Comparison of ENCODE assay signal across 1 cellular context in genomic region chr19:58499021-58499927, GRCh38.
TF ChIP-seq lines count a peak whose summit lies in the region.

No MANE protein-coding gene starts in this region.

TF ChIP-seq in K562, 482 proteins besides CTCF, POLR2A, EP300 and RAD21 (continued from another document and continues in another):
- TF ChIP-seq ZBTB11 (CRISPR knock-in tag; IDR thresholded peaks at IDR 0.05) (peak; percentile 97 to 100 (median 98)), ZNF24 (IDR thresholded peaks at IDR 0.05) (peak; percentile 81), ZNF586 (CRISPR knock-in tag; conservative IDR thresholded peaks at IDR 0.05) (no peak), ZNF445 (CRISPR knock-in tag; IDR thresholded peaks at IDR 0.05; ENCODE audit: low read depth) (no peak), ZNF766 (CRISPR knock-in tag; conservative IDR thresholded peaks at IDR 0.05) (no peak), TEAD4 (IDR thresholded peaks at IDR 0.05; ENCODE audit: low read length) (peak; percentile 56), TEAD4 (CRISPR knock-in tag; IDR thresholded peaks at IDR 0.05; ENCODE audit: borderline replicate concordance) (no peak), ESRRB (CRISPR knock-in tag; IDR thresholded peaks at IDR 0.05; ENCODE audit: borderline replicate concordance) (0 out of 2 replicates have a peak, but pooled peaks have one; percentile 11), BRF2 (IDR thresholded peaks at IDR 0.05; ENCODE audit: borderline replicate concordance, insufficient read depth, insufficient read length) (no peak), ZNF134 (CRISPR knock-in tag; conservative IDR thresholded peaks at IDR 0.05) (no peak), RAD51 (IDR thresholded peaks at IDR 0.05; ENCODE audit: borderline replicate concordance, low read depth) (no peak), ZNF140 (CRISPR knock-in tag; IDR thresholded peaks at IDR 0.05) (no peak), HBP1 (CRISPR knock-in tag; IDR thresholded peaks at IDR 0.05) (peak; percentile 79; the same call in 1 of the 2 replicates), SMAD1 (IDR thresholded peaks at IDR 0.05; ENCODE audit: low read depth, low read length, partially characterized antibody) (peak; percentile 53), LEF1 (IDR thresholded peaks at IDR 0.05) (peak; percentile 33; the same call in 1 of the 2 replicates), TSHZ1 (CRISPR knock-in tag; IDR thresholded peaks at IDR 0.05) (no peak), NRF1 (conservative IDR thresholded peaks at IDR 0.05 in 1 of 2, IDR thresholded peaks at IDR 0.05 in 1 of 2) (peak; percentile 67 to 77), BRF1 (IDR thresholded peaks at IDR 0.05; ENCODE audit: borderline replicate concordance, extremely low read depth, insufficient read length) (no peak), HMGN3 (IDR thresholded peaks at IDR 0.05; ENCODE audit: borderline replicate concordance, extremely low read depth, insufficient read length, low read depth, low read length) (peak; percentile 77), CUX1 (CRISPR knock-in tag; IDR thresholded peaks at IDR 0.05) (no peak), RBM14 (IDR thresholded peaks at IDR 0.05; ENCODE audit: borderline replicate concordance, insufficient read depth, low read depth, low read length) (no peak), ZNF644 (tag; IDR thresholded peaks at IDR 0.05; ENCODE audit: low read depth) (no peak), NFRKB (IDR thresholded peaks at IDR 0.05; ENCODE audit: low read depth) (0 out of 2 replicates have a peak, but pooled peaks have one; percentile 62), CTBP1 (IDR thresholded peaks at IDR 0.05; ENCODE audit: borderline replicate concordance) (peak; percentile 88; the same call in 1 of the 2 replicates), KAT7 (CRISPR knock-in tag; IDR thresholded peaks at IDR 0.05; ENCODE audit: borderline replicate concordance) (peak; percentile 96), U2AF2 (optimal IDR thresholded peaks at IDR 0.05; ENCODE audit: low read depth, low read length) (no peak), NFATC3 (IDR thresholded peaks at IDR 0.05) (no peak), BHLHE40 (IDR thresholded peaks at IDR 0.05; ENCODE audit: low read length) (peak; percentile 55; the same call in 1 of the 2 replicates), NFE2L1 (tag; IDR thresholded peaks at IDR 0.05; ENCODE audit: borderline replicate concordance, low read depth) (no peak), SIRT6 (IDR thresholded peaks at IDR 0.05; ENCODE audit: low read depth, low read length) (no peak), ZNF184 (CRISPR knock-in tag; IDR thresholded peaks at IDR 0.05) (no peak), SETDB1 (IDR thresholded peaks at IDR 0.05; ENCODE audit: low read length) (no peak), CHD1 (IDR thresholded peaks at IDR 0.05; ENCODE audit: low read length) (no peak), SMARCA5 (IDR thresholded peaks at IDR 0.05) (no peak), XRCC3 (IDR thresholded peaks at IDR 0.05) (no peak), MTA3 (IDR thresholded peaks at IDR 0.05; ENCODE audit: borderline replicate concordance) (peak; percentile 90; the same call in 1 of the 2 replicates), AFF1 (IDR thresholded peaks at IDR 0.05; ENCODE audit: low read depth in 1 of 2, partially characterized antibody in 2 of 2) (peak; percentile 48 to 79), CGGBP1 (CRISPR knock-in tag; IDR thresholded peaks at IDR 0.05) (no peak), MCM5 (IDR thresholded peaks at IDR 0.05; ENCODE audit: low read depth) (no peak), THRAP3 (IDR thresholded peaks at IDR 0.05; ENCODE audit: borderline replicate concordance) (no peak), SIN3B (IDR thresholded peaks at IDR 0.05; ENCODE audit: low read depth) (peak; percentile 94), SNRNP70 (optimal IDR thresholded peaks at IDR 0.05; ENCODE audit: low read depth, low read length) (no peak), SMC3 (conservative IDR thresholded peaks at IDR 0.05; ENCODE audit: insufficient read depth, low read depth, low read length) (peak; percentile 38; the same call in 1 of the 2 replicates), IRF2 (CRISPR knock-in tag; IDR thresholded peaks at IDR 0.05) (no peak), ZNF253 (CRISPR knock-in tag; conservative IDR thresholded peaks at IDR 0.05) (no peak), TGIF2 (CRISPR knock-in tag; IDR thresholded peaks at IDR 0.05) (no peak), YY1 (IDR thresholded peaks at IDR 0.05; ENCODE audit: borderline replicate concordance in 1 of 3, control insufficient read depth in 1 of 3, extremely low read depth in 1 of 3, insufficient read depth in 3 of 3, insufficient read length in 1 of 3, insufficient replicate concordance in 2 of 3, low read depth in 1 of 3, low read length in 2 of 3) (peak in 2 of 3 experiments; percentile 68 to 74)
